ENCODE assay signal across 1 cellular context in genomic region chr16:85717393-85718152, GRCh38.
TF ChIP-seq lines count a peak whose summit lies in the region.

No MANE protein-coding gene starts in this region.

TF ChIP-seq in K562, 482 proteins besides CTCF, POLR2A, EP300 and RAD21 (continued from another document and continues in another):
- TF ChIP-seq, protein P1, sequence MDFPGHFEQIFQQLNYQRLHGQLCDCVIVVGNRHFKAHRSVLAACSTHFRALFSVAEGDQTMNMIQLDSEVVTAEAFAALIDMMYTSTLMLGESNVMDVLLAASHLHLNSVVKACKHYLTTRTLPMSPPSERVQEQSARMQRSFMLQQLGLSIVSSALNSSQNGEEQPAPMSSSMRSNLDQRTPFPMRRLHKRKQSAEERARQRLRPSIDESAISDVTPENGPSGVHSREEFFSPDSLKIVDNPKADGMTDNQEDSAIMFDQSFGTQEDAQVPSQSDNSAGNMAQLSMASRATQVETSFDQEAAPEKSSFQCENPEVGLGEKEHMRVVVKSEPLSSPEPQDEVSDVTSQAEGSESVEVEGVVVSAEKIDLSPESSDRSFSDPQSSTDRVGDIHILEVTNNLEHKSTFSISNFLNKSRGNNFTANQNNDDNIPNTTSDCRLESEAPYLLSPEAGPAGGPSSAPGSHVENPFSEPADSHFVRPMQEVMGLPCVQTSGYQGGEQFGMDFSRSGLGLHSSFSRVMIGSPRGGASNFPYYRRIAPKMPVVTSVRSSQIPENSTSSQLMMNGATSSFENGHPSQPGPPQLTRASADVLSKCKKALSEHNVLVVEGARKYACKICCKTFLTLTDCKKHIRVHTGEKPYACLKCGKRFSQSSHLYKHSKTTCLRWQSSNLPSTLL (IDR thresholded peaks at IDR 0.05): no peak
- no peak for TF ChIP-seq KDM4B (IDR thresholded peaks at IDR 0.05; ENCODE audit: borderline replicate concordance in 2 of 2, low read depth in 1 of 2)
- no peak for TF ChIP-seq MIER1 (IDR thresholded peaks at IDR 0.05; ENCODE audit: low read depth)
- TF ChIP-seq, protein P2, sequence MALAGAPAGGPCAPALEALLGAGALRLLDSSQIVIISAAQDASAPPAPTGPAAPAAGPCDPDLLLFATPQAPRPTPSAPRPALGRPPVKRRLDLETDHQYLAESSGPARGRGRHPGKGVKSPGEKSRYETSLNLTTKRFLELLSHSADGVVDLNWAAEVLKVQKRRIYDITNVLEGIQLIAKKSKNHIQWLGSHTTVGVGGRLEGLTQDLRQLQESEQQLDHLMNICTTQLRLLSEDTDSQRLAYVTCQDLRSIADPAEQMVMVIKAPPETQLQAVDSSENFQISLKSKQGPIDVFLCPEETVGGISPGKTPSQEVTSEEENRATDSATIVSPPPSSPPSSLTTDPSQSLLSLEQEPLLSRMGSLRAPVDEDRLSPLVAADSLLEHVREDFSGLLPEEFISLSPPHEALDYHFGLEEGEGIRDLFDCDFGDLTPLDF (CRISPR knock-in tag; IDR thresholded peaks at IDR 0.05): no peak
- TF ChIP-seq, protein P3, sequence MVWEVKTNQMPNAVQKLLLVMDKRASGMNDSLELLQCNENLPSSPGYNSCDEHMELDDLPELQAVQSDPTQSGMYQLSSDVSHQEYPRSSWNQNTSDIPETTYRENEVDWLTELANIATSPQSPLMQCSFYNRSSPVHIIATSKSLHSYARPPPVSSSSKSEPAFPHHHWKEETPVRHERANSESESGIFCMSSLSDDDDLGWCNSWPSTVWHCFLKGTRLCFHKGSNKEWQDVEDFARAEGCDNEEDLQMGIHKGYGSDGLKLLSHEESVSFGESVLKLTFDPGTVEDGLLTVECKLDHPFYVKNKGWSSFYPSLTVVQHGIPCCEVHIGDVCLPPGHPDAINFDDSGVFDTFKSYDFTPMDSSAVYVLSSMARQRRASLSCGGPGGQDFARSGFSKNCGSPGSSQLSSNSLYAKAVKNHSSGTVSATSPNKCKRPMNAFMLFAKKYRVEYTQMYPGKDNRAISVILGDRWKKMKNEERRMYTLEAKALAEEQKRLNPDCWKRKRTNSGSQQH (CRISPR knock-in tag; IDR thresholded peaks at IDR 0.05): no peak
- no peak for TF ChIP-seq MEF2A (IDR thresholded peaks at IDR 0.05; ENCODE audit: control insufficient read depth, low read depth, low read length)
- no peak for TF ChIP-seq CEBPB (tag; IDR thresholded peaks at IDR 0.05)
- no peak for TF ChIP-seq SETDB1 (IDR thresholded peaks at IDR 0.05; ENCODE audit: low read length)
- 0 out of 2 replicates have a peak, but pooled peaks have one; percentile 38 for TF ChIP-seq ZNF12 (CRISPR knock-in tag; IDR thresholded peaks at IDR 0.05)
- TF ChIP-seq ZKSCAN3 (CRISPR knock-in tag; IDR thresholded peaks at IDR 0.05): no peak
- no peak for TF ChIP-seq PHF8 (IDR thresholded peaks at IDR 0.05; ENCODE audit: borderline replicate concordance, low read length)
- TF ChIP-seq ZFP30 (CRISPR knock-in tag; IDR thresholded peaks at IDR 0.05; ENCODE audit: borderline replicate concordance): no peak
- no peak for TF ChIP-seq RHOXF2B (CRISPR knock-in tag; conservative IDR thresholded peaks at IDR 0.05)
- peak; percentile 42; the same call in 1 of the 2 replicates for TF ChIP-seq KLF16 (IDR thresholded peaks at IDR 0.05)
- no peak for TF ChIP-seq SPI1 (IDR thresholded peaks at IDR 0.05; ENCODE audit: borderline replicate concordance, low read depth, low read length)
- no peak for TF ChIP-seq SMAD3 (CRISPR knock-in tag; conservative IDR thresholded peaks at IDR 0.05)
- TF ChIP-seq ARID3A (IDR thresholded peaks at IDR 0.05; ENCODE audit: borderline replicate concordance, low read depth, low read length): 0 out of 2 replicates have a peak, but pooled peaks have one; percentile 27
- TF ChIP-seq PTTG1 (tag; IDR thresholded peaks at IDR 0.05; ENCODE audit: low read depth): no peak
- no peak for TF ChIP-seq ZNF77 (CRISPR knock-in tag; IDR thresholded peaks at IDR 0.05)
- TF ChIP-seq, protein P4, sequence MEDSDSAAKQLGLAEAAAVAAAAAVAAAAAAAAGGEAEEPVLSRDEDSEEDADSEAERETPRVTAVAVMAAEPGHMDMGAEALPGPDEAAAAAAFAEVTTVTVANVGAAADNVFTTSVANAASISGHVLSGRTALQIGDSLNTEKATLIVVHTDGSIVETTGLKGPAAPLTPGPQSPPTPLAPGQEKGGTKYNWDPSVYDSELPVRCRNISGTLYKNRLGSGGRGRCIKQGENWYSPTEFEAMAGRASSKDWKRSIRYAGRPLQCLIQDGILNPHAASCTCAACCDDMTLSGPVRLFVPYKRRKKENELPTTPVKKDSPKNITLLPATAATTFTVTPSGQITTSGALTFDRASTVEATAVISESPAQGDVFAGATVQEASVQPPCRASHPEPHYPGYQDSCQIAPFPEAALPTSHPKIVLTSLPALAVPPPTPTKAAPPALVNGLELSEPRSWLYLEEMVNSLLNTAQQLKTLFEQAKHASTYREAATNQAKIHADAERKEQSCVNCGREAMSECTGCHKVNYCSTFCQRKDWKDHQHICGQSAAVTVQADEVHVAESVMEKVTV (CRISPR knock-in tag; IDR thresholded peaks at IDR 0.05): peak; percentile 49; the same call in 1 of the 2 replicates
- TF ChIP-seq, protein P5, sequence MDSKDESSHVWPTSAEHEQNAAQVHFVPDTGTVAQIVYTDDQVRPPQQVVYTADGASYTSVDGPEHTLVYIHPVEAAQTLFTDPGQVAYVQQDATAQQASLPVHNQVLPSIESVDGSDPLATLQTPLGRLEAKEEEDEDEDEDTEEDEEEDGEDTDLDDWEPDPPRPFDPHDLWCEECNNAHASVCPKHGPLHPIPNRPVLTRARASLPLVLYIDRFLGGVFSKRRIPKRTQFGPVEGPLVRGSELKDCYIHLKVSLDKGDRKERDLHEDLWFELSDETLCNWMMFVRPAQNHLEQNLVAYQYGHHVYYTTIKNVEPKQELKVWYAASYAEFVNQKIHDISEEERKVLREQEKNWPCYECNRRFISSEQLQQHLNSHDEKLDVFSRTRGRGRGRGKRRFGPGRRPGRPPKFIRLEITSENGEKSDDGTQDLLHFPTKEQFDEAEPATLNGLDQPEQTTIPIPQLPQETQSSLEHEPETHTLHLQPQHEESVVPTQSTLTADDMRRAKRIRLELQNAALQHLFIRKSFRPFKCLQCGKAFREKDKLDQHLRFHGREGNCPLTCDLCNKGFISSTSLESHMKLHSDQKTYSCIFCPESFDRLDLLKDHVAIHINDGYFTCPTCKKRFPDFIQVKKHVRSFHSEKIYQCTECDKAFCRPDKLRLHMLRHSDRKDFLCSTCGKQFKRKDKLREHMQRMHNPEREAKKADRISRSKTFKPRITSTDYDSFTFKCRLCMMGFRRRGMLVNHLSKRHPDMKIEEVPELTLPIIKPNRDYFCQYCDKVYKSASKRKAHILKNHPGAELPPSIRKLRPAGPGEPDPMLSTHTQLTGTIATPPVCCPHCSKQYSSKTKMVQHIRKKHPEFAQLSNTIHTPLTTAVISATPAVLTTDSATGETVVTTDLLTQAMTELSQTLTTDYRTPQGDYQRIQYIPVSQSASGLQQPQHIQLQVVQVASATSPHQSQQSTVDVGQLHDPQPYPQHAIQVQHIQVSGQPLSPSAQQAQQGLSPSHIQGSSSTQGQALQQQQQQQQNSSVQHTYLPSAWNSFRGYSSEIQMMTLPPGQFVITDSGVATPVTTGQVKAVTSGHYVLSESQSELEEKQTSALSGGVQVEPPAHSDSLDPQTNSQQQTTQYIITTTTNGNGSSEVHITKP (IDR thresholded peaks at IDR 0.05; ENCODE audit: partially characterized antibody): no peak
- TF ChIP-seq SMARCA5 (IDR thresholded peaks at IDR 0.05): no peak
- TF ChIP-seq TCF3 (CRISPR knock-in tag; IDR thresholded peaks at IDR 0.05): no peak
- no peak for TF ChIP-seq SMARCE1 (IDR thresholded peaks at IDR 0.05)
- TF ChIP-seq ZFP91 (CRISPR knock-in tag; IDR thresholded peaks at IDR 0.05): no peak
- TF ChIP-seq MED1 (CRISPR knock-in tag; IDR thresholded peaks at IDR 0.05; ENCODE audit: borderline replicate concordance): no peak
- no peak for TF ChIP-seq POLR3G (IDR thresholded peaks at IDR 0.05; ENCODE audit: extremely low read depth, insufficient read length, insufficient replicate concordance)
- TF ChIP-seq POU5F1 (IDR thresholded peaks at IDR 0.05; ENCODE audit: borderline replicate concordance, low read depth, low read length, partially characterized antibody): no peak
- TF ChIP-seq SREBF2 (CRISPR knock-in tag; IDR thresholded peaks at IDR 0.05): no peak
- TF ChIP-seq, protein P6, sequence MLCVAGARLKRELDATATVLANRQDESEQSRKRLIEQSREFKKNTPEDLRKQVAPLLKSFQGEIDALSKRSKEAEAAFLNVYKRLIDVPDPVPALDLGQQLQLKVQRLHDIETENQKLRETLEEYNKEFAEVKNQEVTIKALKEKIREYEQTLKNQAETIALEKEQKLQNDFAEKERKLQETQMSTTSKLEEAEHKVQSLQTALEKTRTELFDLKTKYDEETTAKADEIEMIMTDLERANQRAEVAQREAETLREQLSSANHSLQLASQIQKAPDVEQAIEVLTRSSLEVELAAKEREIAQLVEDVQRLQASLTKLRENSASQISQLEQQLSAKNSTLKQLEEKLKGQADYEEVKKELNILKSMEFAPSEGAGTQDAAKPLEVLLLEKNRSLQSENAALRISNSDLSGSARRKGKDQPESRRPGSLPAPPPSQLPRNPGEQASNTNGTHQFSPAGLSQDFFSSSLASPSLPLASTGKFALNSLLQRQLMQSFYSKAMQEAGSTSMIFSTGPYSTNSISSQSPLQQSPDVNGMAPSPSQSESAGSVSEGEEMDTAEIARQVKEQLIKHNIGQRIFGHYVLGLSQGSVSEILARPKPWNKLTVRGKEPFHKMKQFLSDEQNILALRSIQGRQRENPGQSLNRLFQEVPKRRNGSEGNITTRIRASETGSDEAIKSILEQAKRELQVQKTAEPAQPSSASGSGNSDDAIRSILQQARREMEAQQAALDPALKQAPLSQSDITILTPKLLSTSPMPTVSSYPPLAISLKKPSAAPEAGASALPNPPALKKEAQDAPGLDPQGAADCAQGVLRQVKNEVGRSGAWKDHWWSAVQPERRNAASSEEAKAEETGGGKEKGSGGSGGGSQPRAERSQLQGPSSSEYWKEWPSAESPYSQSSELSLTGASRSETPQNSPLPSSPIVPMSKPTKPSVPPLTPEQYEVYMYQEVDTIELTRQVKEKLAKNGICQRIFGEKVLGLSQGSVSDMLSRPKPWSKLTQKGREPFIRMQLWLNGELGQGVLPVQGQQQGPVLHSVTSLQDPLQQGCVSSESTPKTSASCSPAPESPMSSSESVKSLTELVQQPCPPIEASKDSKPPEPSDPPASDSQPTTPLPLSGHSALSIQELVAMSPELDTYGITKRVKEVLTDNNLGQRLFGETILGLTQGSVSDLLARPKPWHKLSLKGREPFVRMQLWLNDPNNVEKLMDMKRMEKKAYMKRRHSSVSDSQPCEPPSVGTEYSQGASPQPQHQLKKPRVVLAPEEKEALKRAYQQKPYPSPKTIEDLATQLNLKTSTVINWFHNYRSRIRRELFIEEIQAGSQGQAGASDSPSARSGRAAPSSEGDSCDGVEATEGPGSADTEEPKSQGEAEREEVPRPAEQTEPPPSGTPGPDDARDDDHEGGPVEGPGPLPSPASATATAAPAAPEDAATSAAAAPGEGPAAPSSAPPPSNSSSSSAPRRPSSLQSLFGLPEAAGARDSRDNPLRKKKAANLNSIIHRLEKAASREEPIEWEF (CRISPR knock-in tag; IDR thresholded peaks at IDR 0.05): no peak
- no peak for TF ChIP-seq POLR3A (IDR thresholded peaks at IDR 0.05; ENCODE audit: borderline replicate concordance, extremely low read depth, insufficient read depth, insufficient read length)
- no peak for TF ChIP-seq ZNF184 (CRISPR knock-in tag; IDR thresholded peaks at IDR 0.05)
- TF ChIP-seq, protein P7, sequence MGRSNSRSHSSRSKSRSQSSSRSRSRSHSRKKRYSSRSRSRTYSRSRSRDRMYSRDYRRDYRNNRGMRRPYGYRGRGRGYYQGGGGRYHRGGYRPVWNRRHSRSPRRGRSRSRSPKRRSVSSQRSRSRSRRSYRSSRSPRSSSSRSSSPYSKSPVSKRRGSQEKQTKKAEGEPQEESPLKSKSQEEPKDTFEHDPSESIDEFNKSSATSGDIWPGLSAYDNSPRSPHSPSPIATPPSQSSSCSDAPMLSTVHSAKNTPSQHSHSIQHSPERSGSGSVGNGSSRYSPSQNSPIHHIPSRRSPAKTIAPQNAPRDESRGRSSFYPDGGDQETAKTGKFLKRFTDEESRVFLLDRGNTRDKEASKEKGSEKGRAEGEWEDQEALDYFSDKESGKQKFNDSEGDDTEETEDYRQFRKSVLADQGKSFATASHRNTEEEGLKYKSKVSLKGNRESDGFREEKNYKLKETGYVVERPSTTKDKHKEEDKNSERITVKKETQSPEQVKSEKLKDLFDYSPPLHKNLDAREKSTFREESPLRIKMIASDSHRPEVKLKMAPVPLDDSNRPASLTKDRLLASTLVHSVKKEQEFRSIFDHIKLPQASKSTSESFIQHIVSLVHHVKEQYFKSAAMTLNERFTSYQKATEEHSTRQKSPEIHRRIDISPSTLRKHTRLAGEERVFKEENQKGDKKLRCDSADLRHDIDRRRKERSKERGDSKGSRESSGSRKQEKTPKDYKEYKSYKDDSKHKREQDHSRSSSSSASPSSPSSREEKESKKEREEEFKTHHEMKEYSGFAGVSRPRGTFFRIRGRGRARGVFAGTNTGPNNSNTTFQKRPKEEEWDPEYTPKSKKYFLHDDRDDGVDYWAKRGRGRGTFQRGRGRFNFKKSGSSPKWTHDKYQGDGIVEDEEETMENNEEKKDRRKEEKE (IDR thresholded peaks at IDR 0.05; ENCODE audit: borderline replicate concordance in 1 of 2, control insufficient read depth in 1 of 2, low read depth in 2 of 2, low read length in 1 of 2): no peak
- no peak for TF ChIP-seq FOXA3 (CRISPR knock-in tag; conservative IDR thresholded peaks at IDR 0.05 in 1 of 2, IDR thresholded peaks at IDR 0.05 in 1 of 2)
